34 cellular contexts compared by ENCODE assay signal in genomic region chr4:173294444-173294843, GRCh38.
"Had no signal": no experiment of that assay in that cellular context is flagged by ENCODE, and none has a peak within 500 bp of the region (broad histone marks: within the 10 kb centered on the region; RNA-seq: fewer than 3 reads in every experiment).

No MANE protein-coding gene starts in this region.

- H3K4me3 ChIP-seq: MG63 had no signal

- H3K9me3 ChIP-seq: MG63 had no signal

- DNase-seq: Karpas-422, Kasumi-1, MG63, MM.1S, MV-4-11, NCI-H1048, NCI-H1092, NCI-H1092 treated with DMSO at 0.1 percent for 48 hours, NCI-H1105, NCI-H1105 treated with DMSO at 0.1 percent for 48 hours, NCI-H1417, NCI-H1417 treated with DMSO at 0.1 percent for 48 hours, NCI-H1436, NCI-H1436 treated with DMSO at 0.1 percent for 48 hours, NCI-H146, NCI-H1694, NCI-H1694 treated with DMSO at 0.1 percent for 48 hours, NCI-H187, NCI-H187 treated with DMSO at 0.1 percent for 48 hours, NCI-H1930, NCI-H2029, NCI-H2029 treated with DMSO at 0.1 percent for 48 hours, NCI-H2081, NCI-H2081 treated with DMSO at 0.1 percent for 48 hours, NCI-H2107, NCI-H2171, NCI-H2171 treated with DMSO at 0.1 percent for 48 hours, NCI-H2227 treated with DMSO at 0.1 percent for 48 hours, NCI-H226, NCI-H345, NCI-H446, NCI-H446 treated with DMSO at 0.1 percent for 48 hours, NCI-H510A, NCI-H510A treated with DMSO at 0.1 percent for 48 hours had no signal

- H3K27me3 ChIP-seq: MG63 had no signal
